In the genomic region with DNA sequence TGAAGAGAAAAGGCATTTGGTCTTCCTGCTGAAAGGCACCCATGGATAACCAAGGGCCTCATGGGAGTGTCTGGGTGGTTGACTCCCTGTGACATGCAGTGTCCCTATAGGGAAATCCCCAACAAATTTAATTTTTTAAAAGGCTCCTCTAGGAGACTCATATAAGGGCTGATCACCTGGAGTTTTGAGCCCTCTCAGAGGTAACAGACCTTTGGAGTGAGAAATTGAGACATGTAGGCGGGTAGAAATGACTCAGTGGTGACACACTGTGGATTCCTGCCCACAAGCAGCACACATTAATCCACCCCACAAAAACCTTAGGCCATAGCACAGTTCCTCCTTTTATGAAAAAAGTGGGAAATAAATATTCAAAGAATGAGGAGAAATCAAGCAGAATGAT, we compare ENCODE assay signal across 21 cellular contexts.
"Had no signal": no experiment of that assay in that cellular context is flagged by ENCODE, and none has a peak within 500 bp of the region (broad histone marks: within the 10 kb centered on the region; RNA-seq: fewer than 3 reads in every experiment).

No MANE protein-coding gene starts in this region.

- H3K36me3 ChIP-seq: adrenal gland, esophagus squamous epithelium, gastroesophageal sphincter, left ventricle myocardium inferior had no signal

- FAIRE-seq: keratinocyte had no signal

- H3K27me3 Mint-ChIP-seq: natural killer cell treated with Interleukin-12 subunit alpha and Interleukin-12 subunit beta and Interleukin-15 and Interleukin-18, amount 100 ng/mL, for 72 hours had no signal

- H3K36me3 Mint-ChIP-seq: natural killer cell treated with Interleukin-12 subunit alpha and Interleukin-12 subunit beta and Interleukin-15 and Interleukin-18, amount 100 ng/mL, for 72 hours had no signal

- H3K27me3 ChIP-seq: adrenal gland, dorsolateral prefrontal cortex, esophagus squamous epithelium, gastroesophageal sphincter had no signal

- H3K4me3 ChIP-seq: adrenal gland, dorsolateral prefrontal cortex, esophagus squamous epithelium, gastroesophageal sphincter, left ventricle myocardium inferior, psoas muscle had no signal

- H3K27ac Mint-ChIP-seq: activated T-helper 2 cell treated with anti-CD3 and anti-CD28 coated beads, Interferon-gamma antibody, Interleukin-2, Interleukin-4, amounts not matched to agents 10 μg/mL and 5 μg/mL and 100 μg/mL, durations not matched to agents 14 hours and 24 hours and 36 hours; natural killer cell treated with Interleukin-12 subunit alpha and Interleukin-12 subunit beta and Interleukin-15 and Interleukin-18, amount 100 ng/mL, for 72 hours had no signal

- H3K4me3 Mint-ChIP-seq: natural killer cell treated with Interleukin-12 subunit alpha and Interleukin-12 subunit beta and Interleukin-15 and Interleukin-18, amount 100 ng/mL, for 72 hours had no signal

- H3K9me3 ChIP-seq: esophagus squamous epithelium, gastroesophageal sphincter, psoas muscle had no signal

- DNase-seq: activated CD4-positive, alpha-beta T cell treated with anti-CD3 and anti-CD28 coated beads for 4 hours; activated CD8-positive, alpha-beta memory T cell treated with anti-CD3 and anti-CD28 coated beads for 24 hours; activated naive CD4-positive, alpha-beta T cell treated with anti-CD3 and anti-CD28 coated beads, Interleukin-2, amount 50 U/mL, for 16 hours; activated T-cell treated with anti-CD3 and anti-CD28 coated beads for 4 hours; adrenal gland; cerebellar nuclear complex; dorsolateral prefrontal cortex; esophagus squamous epithelium; left ventricle myocardium inferior; mesenchymal stem cell; occipital lobe; psoas muscle; stimulated activated CD4-positive, alpha-beta T cell treated with anti-CD3 and anti-CD28 coated beads, Interleukin-2, amount 100 ng/mL, for 24 hours; stimulated activated naive CD4-positive, alpha-beta T cell; substantia nigra; T-helper 1 cell; trophoblast cell had no signal

- H3K4me1 ChIP-seq: adrenal gland, esophagus squamous epithelium, gastroesophageal sphincter, left ventricle myocardium inferior, psoas muscle had no signal

- H3K27ac ChIP-seq: adrenal gland, dorsolateral prefrontal cortex, esophagus squamous epithelium, gastroesophageal sphincter, left ventricle myocardium inferior, psoas muscle had no signal
